Comparison of ENCODE assay signal across 17 cellular contexts in the genomic region with DNA sequence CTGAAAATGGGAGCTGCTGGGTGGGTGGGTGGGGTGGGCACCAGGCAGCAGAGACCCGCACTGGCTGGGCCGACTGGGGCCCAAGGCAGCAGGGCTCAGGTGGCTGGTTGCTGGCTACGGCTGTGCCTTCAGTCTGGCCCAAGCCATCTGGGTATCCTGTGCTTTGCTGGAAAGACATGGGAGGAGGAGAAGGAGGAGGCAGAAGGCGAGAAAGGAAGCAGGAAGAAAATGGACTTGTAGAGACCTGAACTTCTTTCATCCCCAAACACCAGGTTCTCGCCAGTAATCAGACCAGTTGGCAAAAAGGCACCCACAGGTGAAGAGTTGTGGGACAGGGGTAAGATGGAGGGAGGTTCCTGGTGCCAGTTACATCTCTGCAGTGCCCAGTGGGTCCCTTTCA.
A peak's percentile ranks its signal among the peaks of the same experiment; 100 is the strongest.
DNase-seq lines count a peak whose midpoint lies in the region; ATAC-seq and TF ChIP-seq lines count a peak whose summit lies in the region.
"Had no signal": no experiment of that assay in that cellular context is flagged by ENCODE, and none has a peak within 500 bp of the region (broad histone marks: within the 10 kb centered on the region; RNA-seq: fewer than 3 reads in every experiment).

No MANE protein-coding gene starts in this region.

- H3K4me1 ChIP-seq in hepatocyte (ENCODE audit: insufficient read depth) = peaks cover 16% of the 10 kb centered on the region
- H3K4me1 ChIP-seq: SJCRH30 had no signal

- H3K9me3 ChIP-seq in KOPT-K1 (ENCODE audit: insufficient read depth, low read length, poor library complexity, severe bottlenecking) (no peaks in the 10 kb centered on the region), SK-N-MC (ENCODE audit: low read depth, low read length) (no peaks in the 10 kb centered on the region), hepatocyte (ENCODE audit: low read depth) (no peaks in the 10 kb centered on the region)
- H3K9me3 ChIP-seq: SJCRH30 had no signal

- H3K4me2 ChIP-seq in hepatocyte = no peak overlapping the region
- H3K4me2 ChIP-seq: KMS-11 had no signal

- no peak overlapping the region for H2AFZ ChIP-seq in hepatocyte

- no peaks in the 10 kb centered on the region for H4K20me1 ChIP-seq in hepatocyte (ENCODE audit: insufficient read depth, poor library complexity, severe bottlenecking)

- H3K79me2 ChIP-seq in hepatocyte = no peaks in the 10 kb centered on the region

- H3K9ac ChIP-seq in SK-N-MC (ENCODE audit: insufficient read length) = no peak overlapping the region
- H3K9ac ChIP-seq: KMS-11 had no signal

- H3K27me3 ChIP-seq in hepatocyte = no peaks in the 10 kb centered on the region
- H3K27me3 ChIP-seq: SJCRH30 had no signal

- intact Hi-C loops in posterior vena cava (cut with DNase I) = no loop called here

- H3K27ac ChIP-seq in KOPT-K1 (ENCODE audit: low read depth, low read length, poor library complexity, severe bottlenecking) = peak overlapping the region; percentile 23
- peak overlapping the region; percentile 60; the same call in 1 of the 2 replicates for H3K27ac ChIP-seq in SK-N-MC
- no peak overlapping the region for H3K27ac ChIP-seq in hepatocyte
- H3K27ac ChIP-seq: KMS-11, RWPE1, SJCRH30 had no signal

- H3K36me3 ChIP-seq in KOPT-K1 (ENCODE audit: insufficient read depth, low read length) (no peaks in the 10 kb centered on the region), SK-N-MC (ENCODE audit: insufficient read depth, low read length) (no peaks in the 10 kb centered on the region), hepatocyte (replicated peaks; ENCODE audit: insufficient read depth, low read depth) (no peaks in the 10 kb centered on the region)
- H3K36me3 ChIP-seq: SJCRH30 had no signal

- ATAC-seq in HG03457 (IDR thresholded peaks at IDR 0.05; ENCODE audit: unreplicated experiment) = no peak
- ATAC-seq: CD8-positive, alpha-beta T cell; HepG2 had no signal

- no peak for TF ChIP-seq CTCF in hepatocyte (IDR thresholded peaks at IDR 0.05; ENCODE audit: poor library complexity)

- H3K4me3 ChIP-seq in SK-N-MC (no peak overlapping the region; the same call in 1 of the 2 replicates), hepatocyte (no peak overlapping the region)
- H3K4me3 ChIP-seq: SJCRH30 had no signal

- H3K9me2 ChIP-seq in hepatocyte (replicated peaks; ENCODE audit: insufficient read depth) = no peaks in the 10 kb centered on the region

- 76% methylated on average over 5 of the region's 5 CpGs for WGBS in hepatocyte (ENCODE audit: low lambda C conversion rate, missing lambda C conversion rate)

- no peak for DNase-seq in SK-N-MC (ENCODE audit: low read depth, low spot score)
- peak; percentile 1 for DNase-seq in hepatocyte (ENCODE audit: low spot score)
- DNase-seq in posterior vena cava (ENCODE audit: low spot score) = peak; percentile 24
- no peak for DNase-seq in SKM-1 treated with dmso at 0.1 percent for 144 hours (lab: John Stamatoyannopoulos, UW; ENCODE audit: unreplicated experiment)
- no peak for DNase-seq in T-helper 1 cell
- DNase-seq: CD8-positive, alpha-beta T cell; MM.1S; NCI-H1417 treated with DMSO at 0.1 percent for 48 hours; NCI-H2081; NCI-H2227 treated with DMSO at 0.1 percent for 48 hours; NCI-H524 treated with DMSO at 0.1 percent for 48 hours; SJCRH30 had no signal

Comparison
In these comparisons a context has a peak if more than half of its experiments do, and no peak if none do; other contexts are left out.
1. DNase-seq: peak in hepatocyte (single experiment) and posterior vena cava (single experiment); none in SK-N-MC (single experiment), SKM-1 treated with dmso at 0.1 percent for 144 hours (single experiment) and T-helper 1 cell (0 of 5).